1 cellular context compared by ENCODE assay signal in genomic region chr20:40565681-40566040, GRCh38.
TF ChIP-seq lines count a peak whose summit lies in the region.

No MANE protein-coding gene starts in this region.

TF ChIP-seq in GM23338, 12 proteins besides CTCF, POLR2A, EP300 and RAD21:
- no peak for TF ChIP-seq STAT1 (IDR thresholded peaks at IDR 0.05; ENCODE audit: unreplicated experiment)
- no peak for TF ChIP-seq EZH2phosphoT487 (IDR thresholded peaks at IDR 0.05; ENCODE audit: unreplicated experiment)
- TF ChIP-seq REST (IDR thresholded peaks at IDR 0.05; ENCODE audit: unreplicated experiment), result no peak
TF ChIP-seq in GM23338: peak in this region for 0.
